In genomic region chr3:195905970-195906864, GRCh38 we compare ENCODE assay signal across 8 cellular contexts. TPM values are rescaled to one million over a fixed set of nuclear protein-coding genes. Genes with fewer than 3 reads are reported as not detected.
DNase-seq lines count a peak whose midpoint lies in the region; ATAC-seq and TF ChIP-seq lines count a peak whose summit lies in the region.

No MANE protein-coding gene starts in this region.

- intact Hi-C loops in Right ventricle myocardium superior (cut with DNase I) (no loop called here), Right ventricle myocardium inferior (cut with DNase I) (no loop called here), upper lobe of right lung (cut with DNase I) (no loop called here)

- peak overlapping the region; percentile 56 for H3K27ac ChIP-seq in upper lobe of right lung

- no peak for TF ChIP-seq CTCF in upper lobe of right lung (IDR thresholded peaks at IDR 0.05)

- DNase-seq in Right ventricle myocardium superior: peak; percentile 0
- DNase-seq in Right ventricle myocardium inferior (ENCODE audit: missing footprints): no peak
- no peak for DNase-seq in T-helper 2 cell treated with Interferon-gamma antibody and Interleukin-4, amounts not matched to agents 5 μg/mL and 100 μg/mL, for 36 hours (ENCODE audit: low spot score)
- peak; percentile 39 for DNase-seq in foreskin melanocyte
- DNase-seq in upper lobe of right lung: no peak
- no peak for DNase-seq in GM19240 (ENCODE audit: insufficient read length, low spot score)
- no peak for DNase-seq in inferior parietal cortex (ENCODE audit: extremely low spot score)
- DNase-seq in hypothalamus (lab: John Stamatoyannopoulos, UW): no peak

- no peaks in the 10 kb centered on the region for H3K9me3 Mint-ChIP-seq in T-helper 2 cell treated with Interferon-gamma antibody and Interleukin-4, amounts not matched to agents 5 μg/mL and 100 μg/mL, for 36 hours

- peak overlapping the region; percentile 99 for H3K4me3 Mint-ChIP-seq in T-helper 2 cell treated with Interferon-gamma antibody and Interleukin-4, amounts not matched to agents 5 μg/mL and 100 μg/mL, for 36 hours

- ATAC-seq in Right ventricle myocardium superior (ENCODE audit: poor library complexity) (no peak), Right ventricle myocardium inferior (no peak), upper lobe of right lung (no peak)

- no peaks in the 10 kb centered on the region for H3K36me3 ChIP-seq in upper lobe of right lung

- H3K9me3 ChIP-seq in upper lobe of right lung: no peaks in the 10 kb centered on the region

- no peaks in the 10 kb centered on the region for H3K27me3 Mint-ChIP-seq in T-helper 2 cell treated with Interferon-gamma antibody and Interleukin-4, amounts not matched to agents 5 μg/mL and 100 μg/mL, for 36 hours (ENCODE audit: low read depth)

- H3K27me3 ChIP-seq in upper lobe of right lung: no peaks in the 10 kb centered on the region

- H3K4me1 ChIP-seq in upper lobe of right lung: peaks cover 48% of the 10 kb centered on the region

- H3K4me1 Mint-ChIP-seq in T-helper 2 cell treated with Interferon-gamma antibody and Interleukin-4, amounts not matched to agents 5 μg/mL and 100 μg/mL, for 36 hours (ENCODE audit: low read depth): peaks cover 48% of the 10 kb centered on the region

- H3K27ac Mint-ChIP-seq in T-helper 2 cell treated with Interferon-gamma antibody and Interleukin-4, amounts not matched to agents 5 μg/mL and 100 μg/mL, for 36 hours: peak overlapping the region; percentile 99

- H3K4me3 ChIP-seq in upper lobe of right lung: peak overlapping the region; percentile 62

- peaks cover 24% of the 10 kb centered on the region for H3K36me3 Mint-ChIP-seq in T-helper 2 cell treated with Interferon-gamma antibody and Interleukin-4, amounts not matched to agents 5 μg/mL and 100 μg/mL, for 36 hours (ENCODE audit: low read depth)

RNA-seq across cellular contexts. Expression of gene TNK2, which starts 2.1 kb away (rescaled TPM):
- total RNA-seq in Right ventricle myocardium superior (26.7 TPM), Right ventricle myocardium inferior (31.7 TPM), upper lobe of right lung (58.8 TPM)

Comparison
In these comparisons a context has a peak if more than half of its experiments do, and no peak if none do; other contexts are left out.
1. DNase-seq: peak in Right ventricle myocardium superior (single experiment) and foreskin melanocyte (single experiment); none in Right ventricle myocardium inferior (single experiment), T-helper 2 cell treated with Interferon-gamma antibody and Interleukin-4, amounts not matched to agents 5 μg/mL and 100 μg/mL, for 36 hours (single experiment), upper lobe of right lung (single experiment), GM19240 (single experiment), inferior parietal cortex (single experiment) and hypothalamus (0 of 51).